Comparison of ENCODE assay signal across 8 cellular contexts in genomic region chr13:76884167-76884566, GRCh38.
DNase-seq lines count a peak whose midpoint lies in the region; TF ChIP-seq lines count a peak whose summit lies in the region.

No MANE protein-coding gene starts in this region.

- H3K9me3 ChIP-seq in subcutaneous abdominal adipose tissue (ENCODE audit: control insufficient read depth in 5 of 5, low read length in 5 of 5) = no peaks in the 10 kb centered on the region

- peak overlapping the region; percentile 76 to 82 for H3K4me3 ChIP-seq in cardiac fibroblast (replicated peaks in 1 of 2; ENCODE audit: low read depth in 2 of 2, low read length in 2 of 2)
- H3K4me3 ChIP-seq in subcutaneous abdominal adipose tissue (ENCODE audit: low read depth in 1 of 5, low read length in 5 of 5) = peak overlapping the region; percentile 77 to 96 (median 93)

- H3K36me3 ChIP-seq in subcutaneous abdominal adipose tissue (ENCODE audit: control insufficient read depth in 5 of 5, insufficient read depth in 5 of 5, low read length in 5 of 5) = peaks cover 0 to 3% (median 0%) of the 10 kb centered on the region in 5 donors

- H3K9ac ChIP-seq in subcutaneous abdominal adipose tissue (ENCODE audit: low read length in 5 of 5) = peak overlapping the region; percentile 67 to 77 (median 73)

- peak overlapping the region; percentile 83 for H3K27ac ChIP-seq in subcutaneous abdominal adipose tissue (ENCODE audit: low read depth, low read length)

- H3K27me3 ChIP-seq in subcutaneous abdominal adipose tissue (ENCODE audit: control insufficient read depth in 5 of 5, insufficient read depth in 4 of 5, low read length in 5 of 5) = no peaks in the 10 kb centered on the region

- DNase-seq in NOMO-1 treated with DMSO at 0.1 percent for 48 hours (lab: John Stamatoyannopoulos, UW; ENCODE audit: unreplicated experiment) (peak; percentile 22), NOMO-1 treated with dmso at 0.1 percent for 144 hours (lab: John Stamatoyannopoulos, UW; ENCODE audit: unreplicated experiment) (no peak), NCI-H345 (lab: John Stamatoyannopoulos, UW) (peak; percentile 74), cardiac fibroblast (ENCODE audit: low read depth in 2 of 2) (peak; percentile 53 to 72), left kidney (ENCODE audit: low read depth, low spot score) (peak; percentile 82), inferior parietal cortex (ENCODE audit: extremely low spot score) (no peak)
- DNase-seq in activated effector memory CD4-positive, alpha-beta T cell treated with anti-CD3 and anti-CD28 coated beads, Interleukin-2, amount 50 U/mL, for 16 hours = no peak

- peak; percentile 44 for TF ChIP-seq CTCF in cardiac fibroblast (IDR thresholded peaks at IDR 0.05; ENCODE audit: low read depth, low read length)

- peaks cover 1 to 60% (median 44%) of the 10 kb centered on the region in 5 donors for H3K4me1 ChIP-seq in subcutaneous abdominal adipose tissue (ENCODE audit: control insufficient read depth in 5 of 5, insufficient read depth in 5 of 5, low read length in 5 of 5)

Comparison
In these comparisons a context has a peak if more than half of its experiments do, and no peak if none do; other contexts are left out.
1. DNase-seq: peak in NOMO-1 treated with DMSO at 0.1 percent for 48 hours (single experiment), NCI-H345 (single experiment), cardiac fibroblast (2 of 2) and left kidney (single experiment); none in NOMO-1 treated with dmso at 0.1 percent for 144 hours (single experiment), activated effector memory CD4-positive, alpha-beta T cell treated with anti-CD3 and anti-CD28 coated beads, Interleukin-2, amount 50 U/mL, for 16 hours (single experiment) and inferior parietal cortex (single experiment).